1 cellular context compared by ENCODE assay signal in genomic region chr9:136925414-136926153, GRCh38.
TF ChIP-seq lines count a peak whose summit lies in the region.

No MANE protein-coding gene starts in this region.

TF ChIP-seq in HepG2, 621 proteins besides CTCF, POLR2A, EP300 and RAD21:
- TF ChIP-seq ZNF687 (CRISPR knock-in tag; IDR thresholded peaks at IDR 0.05) (0 out of 2 replicates have a peak, but pooled peaks have one; percentile 11), AGO2 (optimal IDR thresholded peaks at IDR 0.05; ENCODE audit: low read depth, low read length) (peak; percentile 22), STAG1 (CRISPR knock-in tag; IDR thresholded peaks at IDR 0.05) (0 out of 2 replicates have a peak, but pooled peaks have one; percentile 26), ZNF768 (CRISPR knock-in tag; IDR thresholded peaks at IDR 0.05) (peak; percentile 22; the same call in 1 of the 2 replicates), SNAPC2 (CRISPR knock-in tag; IDR thresholded peaks at IDR 0.05) (no peak), MNT (IDR thresholded peaks at IDR 0.05) (no peak), ZBTB38 (CRISPR knock-in tag; IDR thresholded peaks at IDR 0.05) (peak; percentile 29; the same call in 1 of the 2 replicates)
- TF ChIP-seq, protein P1, sequence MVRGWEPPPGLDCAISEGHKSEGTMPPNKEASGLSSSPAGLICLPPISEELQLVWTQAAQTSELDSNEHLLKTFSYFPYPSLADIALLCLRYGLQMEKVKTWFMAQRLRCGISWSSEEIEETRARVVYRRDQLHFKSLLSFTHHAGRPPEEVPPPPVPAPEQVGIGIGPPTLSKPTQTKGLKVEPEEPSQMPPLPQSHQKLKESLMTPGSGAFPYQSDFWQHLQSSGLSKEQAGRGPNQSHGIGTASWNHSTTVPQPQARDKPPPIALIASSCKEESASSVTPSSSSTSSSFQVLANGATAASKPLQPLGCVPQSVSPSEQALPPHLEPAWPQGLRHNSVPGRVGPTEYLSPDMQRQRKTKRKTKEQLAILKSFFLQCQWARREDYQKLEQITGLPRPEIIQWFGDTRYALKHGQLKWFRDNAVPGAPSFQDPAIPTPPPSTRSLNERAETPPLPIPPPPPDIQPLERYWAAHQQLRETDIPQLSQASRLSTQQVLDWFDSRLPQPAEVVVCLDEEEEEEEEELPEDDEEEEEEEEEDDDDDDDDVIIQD (CRISPR knock-in tag; IDR thresholded peaks at IDR 0.05; ENCODE audit: low read depth): no peak
TF ChIP-seq in HepG2: peak in this region for 5.
